Comparison of ENCODE assay signal across 8 cellular contexts in the genomic region with DNA sequence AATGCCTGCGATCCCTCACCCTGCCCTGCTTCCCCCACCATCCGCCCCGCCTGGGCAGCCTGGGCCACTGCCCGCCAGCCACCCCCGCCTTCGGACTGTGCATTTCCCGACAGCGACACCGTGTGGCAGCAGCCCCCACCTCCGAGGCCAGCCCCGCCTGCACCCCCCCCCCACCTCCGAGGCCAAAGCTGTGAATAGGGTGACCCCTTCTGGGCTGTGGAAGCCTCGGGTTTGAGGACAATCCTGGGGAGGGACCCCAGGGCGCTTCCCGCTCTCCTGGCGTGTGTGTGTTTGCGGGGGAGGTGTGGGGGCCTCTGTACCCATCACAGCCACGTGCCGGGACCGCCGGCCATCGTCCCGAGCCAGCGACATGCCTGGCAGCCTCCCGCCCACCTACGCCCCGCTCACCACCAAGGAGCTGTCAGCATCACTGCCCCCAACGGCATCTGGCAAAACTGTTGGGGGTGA. TPM values are rescaled to one million over a fixed set of nuclear protein-coding genes. Genes with fewer than 3 reads are reported as not detected.
DNase-seq lines count a peak whose midpoint lies in the region; ATAC-seq, FAIRE-seq and TF ChIP-seq lines count a peak whose summit lies in the region.

No MANE protein-coding gene starts in this region.

- intact Hi-C loops in kidney (cut with DNase I): no loop called here

- H3K4me1 ChIP-seq in kidney (ENCODE audit: control insufficient read depth in 1 of 2, insufficient read depth in 1 of 2, low read depth in 1 of 2, low read length in 2 of 2): peaks cover 9 to 33% of the 10 kb centered on the region in 2 donors

- H3K9me3 ChIP-seq in kidney (ENCODE audit: control insufficient read depth in 1 of 2, low read length in 2 of 2): no peaks in the 10 kb centered on the region

- H3K9ac ChIP-seq in kidney (ENCODE audit: low read length in 2 of 2): peak overlapping the region in 1 of 2 donors; percentile 35

- ATAC-seq in GM19395 (IDR thresholded peaks at IDR 0.05; ENCODE audit: unreplicated experiment) (peak; percentile 63), HG02610 (IDR thresholded peaks at IDR 0.05; ENCODE audit: unreplicated experiment) (no peak)

- H3K36me3 ChIP-seq in kidney (ENCODE audit: control insufficient read depth in 1 of 2, insufficient read depth in 2 of 2, low read length in 2 of 2): peaks cover 7 to 13% of the 10 kb centered on the region in 2 donors

- peak; percentile 83 for TF ChIP-seq CTCF in kidney (IDR thresholded peaks at IDR 0.05; ENCODE audit: borderline replicate concordance, extremely low read depth, insufficient read depth)

- no peak overlapping the region for H3K4me3 ChIP-seq in kidney (ENCODE audit: low read length in 2 of 2)

- DNase-seq in AG20443 (ENCODE audit: low spot score) (peak; percentile 93), NCI-H2171 treated with DMSO at 0.1 percent for 48 hours (lab: John Stamatoyannopoulos, UW) (peak; percentile 61), caudate nucleus (lab: John Stamatoyannopoulos, UW) (peak in 60 of 61 donors; percentile 49 to 95 (median 85)), kidney (peak; percentile 98)
- peak; percentile 84 for DNase-seq in activated CD4-positive, CD25-positive, alpha-beta regulatory T cell treated with anti-CD3 and anti-CD28 coated beads, Interleukin-2, amount 50 U/mL, for 72 hours
- DNase-seq in stimulated activated CD4-positive, alpha-beta T cell treated with anti-CD3 and anti-CD28 coated beads, Interleukin-15, amount 100 ng/mL, for 1 hour (ENCODE audit: low read depth in 1 of 2, low spot score in 1 of 2): peak; percentile 70 to 75

- peak overlapping the region; percentile 73 for H3K27ac ChIP-seq in caudate nucleus (ENCODE audit: low read depth, low read length)
- H3K27ac ChIP-seq in kidney (ENCODE audit: low read depth in 2 of 2, low read length in 2 of 2): peak overlapping the region; percentile 56 to 63

- no peak for FAIRE-seq in kidney (lab: Jason Lieb, UNC)

RNA-seq across cellular contexts. Expression of a gene that starts 33.8 kb away (rescaled TPM):
- total RNA-seq in kidney: 36.8 TPM
- polyA plus RNA-seq in kidney (ENCODE audit: insufficient read depth, low read depth, low replicate concordance): 15.8 TPM
